In genomic region chr13:114043421-114044053, GRCh38 we compare ENCODE assay signal across 9 cellular contexts.
DNase-seq lines count a peak whose midpoint lies in the region; ATAC-seq, FAIRE-seq and TF ChIP-seq lines count a peak whose summit lies in the region.
"Had no signal": no experiment of that assay in that cellular context is flagged by ENCODE, and none has a peak within 500 bp of the region (broad histone marks: within the 10 kb centered on the region; RNA-seq: fewer than 3 reads in every experiment).

No MANE protein-coding gene starts in this region.

- intact Hi-C loops in body of pancreas (cut with DNase I): no loop called here
- intact Hi-C loops in activated CD4-positive, alpha-beta T cell treated with anti-CD3 and anti-CD28 coated beads, Interleukin-2, amount 10 ng/mL, durations not matched to agents 24 days and 14 days (cut with micrococcal nuclease): no loop called here

- H3K4me1 ChIP-seq in body of pancreas (no peaks in the 10 kb centered on the region), mesenchymal stem cell (ENCODE audit: control insufficient read depth, insufficient read depth, low read depth, low read length) (peaks cover 37% of the 10 kb centered on the region)

- H3K27me3 ChIP-seq in body of pancreas: no peaks in the 10 kb centered on the region
- H3K27me3 ChIP-seq in mesenchymal stem cell (ENCODE audit: control insufficient read depth in 1 of 2, insufficient read depth in 1 of 2, low read length in 2 of 2): no peaks in the 10 kb centered on the region
- H3K27me3 ChIP-seq: neutrophil had no signal

- TF ChIP-seq CTCF in body of pancreas (IDR thresholded peaks at IDR 0.05): peak in 1 of 7 experiments; percentile 14

- H3K79me1 ChIP-seq in mesenchymal stem cell (replicated peaks; ENCODE audit: low read length, poor library complexity, severe bottlenecking): peaks cover 7% of the 10 kb centered on the region

- H2AFZ ChIP-seq in mesenchymal stem cell (ENCODE audit: low read depth, low read length): no peak overlapping the region

- ATAC-seq in body of pancreas (peak; percentile 49), HG02798 (IDR thresholded peaks at IDR 0.05; ENCODE audit: poor library complexity, unreplicated experiment) (no peak), HG03108 (IDR thresholded peaks at IDR 0.05; ENCODE audit: unreplicated experiment) (no peak)

- FAIRE-seq in GM12891 (lab: Jason Lieb, UNC): peak; percentile 80

- H3K4ac ChIP-seq in mesenchymal stem cell (ENCODE audit: low read depth in 1 of 2, low read length in 2 of 2): no peak overlapping the region

- no peak overlapping the region for H3K4me2 ChIP-seq in mesenchymal stem cell (ENCODE audit: low read length, poor library complexity, severe bottlenecking)

- peaks cover 18% of the 10 kb centered on the region for H3K4me1 Mint-ChIP-seq in activated CD4-positive, alpha-beta T cell treated with anti-CD3 and anti-CD28 coated beads, Interleukin-2, amount 10 ng/mL, durations not matched to agents 24 days and 14 days

- H3K23ac ChIP-seq in mesenchymal stem cell (ENCODE audit: low read length in 2 of 2): no peak overlapping the region

- WGBS in body of pancreas, 2 donors: 78 to 93% methylated on average over 9 to 16 of the region's 37 CpGs
- 43% methylated on average over 10 of the region's 37 CpGs for WGBS in mesenchymal stem cell

- H3K9ac ChIP-seq in mesenchymal stem cell (ENCODE audit: low read length): peak overlapping the region; percentile 64

- DNase-seq in GM12891 (ENCODE audit: insufficient read length, low spot score): peak; percentile 77
- peak; percentile 29 for DNase-seq in NCI-H146 treated with DMSO at 0.1 percent for 48 hours (lab: John Stamatoyannopoulos, UW; ENCODE audit: unreplicated experiment)
- DNase-seq in body of pancreas: peak in 3 of 4 donors; percentile 41 to 58 (median 56)
- peak; percentile 98 for DNase-seq in mesenchymal stem cell
- no peak for DNase-seq in activated CD4-positive, alpha-beta T cell treated with anti-CD3 and anti-CD28 coated beads, Interleukin-2, amount 10 ng/mL, durations not matched to agents 24 days and 14 days
- no peak for DNase-seq in HT-29 (ENCODE audit: low spot score)

- H3K27me3 Mint-ChIP-seq in activated CD4-positive, alpha-beta T cell treated with anti-CD3 and anti-CD28 coated beads, Interleukin-2, amount 10 ng/mL, durations not matched to agents 24 days and 14 days: no peaks in the 10 kb centered on the region

- H3K36me3 Mint-ChIP-seq in activated CD4-positive, alpha-beta T cell treated with anti-CD3 and anti-CD28 coated beads, Interleukin-2, amount 10 ng/mL, durations not matched to agents 24 days and 14 days (ENCODE audit: low read depth): peaks cover 33% of the 10 kb centered on the region

- TF ChIP-seq POLR2A in GM12891 (IDR thresholded peaks at IDR 0.05; ENCODE audit: low read depth, low read length) (no peak), body of pancreas (IDR thresholded peaks at IDR 0.05) (no peak)

- peak overlapping the region in 1 of 2 experiments; percentile 25 for H3K18ac ChIP-seq in mesenchymal stem cell (ENCODE audit: low read depth in 1 of 2, low read length in 2 of 2)

- H3K36me3 ChIP-seq in body of pancreas (replicated peaks in 1 of 2; ENCODE audit: insufficient read depth in 1 of 2, low read depth in 2 of 2) (no peaks in the 10 kb centered on the region), mesenchymal stem cell (ENCODE audit: control insufficient read depth in 1 of 2, insufficient read depth in 2 of 2, low read depth in 1 of 2, low read length in 2 of 2) (peaks cover 54 to 68% of the 10 kb centered on the region in 2 experiments)

- no peak overlapping the region for H3K4me3 Mint-ChIP-seq in activated CD4-positive, alpha-beta T cell treated with anti-CD3 and anti-CD28 coated beads, Interleukin-2, amount 10 ng/mL, durations not matched to agents 24 days and 14 days

- H3K4me3 ChIP-seq in body of pancreas: no peak overlapping the region
- peak overlapping the region in 1 of 2 experiments; percentile 48 for H3K4me3 ChIP-seq in mesenchymal stem cell (ENCODE audit: insufficient read depth in 1 of 2, low read depth in 1 of 2, low read length in 2 of 2)

- peak overlapping the region; percentile 88 for H4K91ac ChIP-seq in mesenchymal stem cell (ENCODE audit: low read length)

- no peak overlapping the region for H2BK5ac ChIP-seq in mesenchymal stem cell (ENCODE audit: low read depth, low read length, poor library complexity, severe bottlenecking)

- no peak overlapping the region for H2BK12ac ChIP-seq in mesenchymal stem cell (ENCODE audit: low read length in 2 of 2)

- no peak overlapping the region for H2BK120ac ChIP-seq in mesenchymal stem cell (ENCODE audit: low read depth, low read length)

- no peak overlapping the region for H3K27ac ChIP-seq in body of pancreas
- H3K27ac ChIP-seq in mesenchymal stem cell (ENCODE audit: low read length, poor library complexity, severe bottlenecking): no peak overlapping the region
- H3K27ac ChIP-seq: neutrophil had no signal

- no peaks in the 10 kb centered on the region for H3K9me3 ChIP-seq in body of pancreas
- no peaks in the 10 kb centered on the region for H3K9me3 ChIP-seq in mesenchymal stem cell (ENCODE audit: control insufficient read depth, low read length)
- H3K9me3 ChIP-seq: neutrophil had no signal

- H3K9me3 Mint-ChIP-seq in activated CD4-positive, alpha-beta T cell treated with anti-CD3 and anti-CD28 coated beads, Interleukin-2, amount 10 ng/mL, durations not matched to agents 24 days and 14 days: no peaks in the 10 kb centered on the region

- no peak overlapping the region for H2AK5ac ChIP-seq in mesenchymal stem cell (ENCODE audit: low read length, severe bottlenecking)

- H4K8ac ChIP-seq in mesenchymal stem cell (ENCODE audit: low read length): peak overlapping the region; percentile 4

- no peak overlapping the region for H2BK15ac ChIP-seq in mesenchymal stem cell (ENCODE audit: low read depth, poor library complexity, severe bottlenecking)

- H3K14ac ChIP-seq in mesenchymal stem cell (ENCODE audit: low read length in 2 of 2): no peak overlapping the region

- H3K27ac Mint-ChIP-seq in activated CD4-positive, alpha-beta T cell treated with anti-CD3 and anti-CD28 coated beads, Interleukin-2, amount 10 ng/mL, durations not matched to agents 24 days and 14 days: no peak overlapping the region

TF ChIP-seq in GM12891, 5 proteins besides CTCF, POLR2A, EP300 and RAD21:
- no peak for TF ChIP-seq SPI1 (IDR thresholded peaks at IDR 0.05; ENCODE audit: low read depth, low read length)
- TF ChIP-seq POLR2AphosphoS5 (IDR thresholded peaks at IDR 0.05; ENCODE audit: low read depth, low read length): no peak
- TF ChIP-seq POU2F2 (IDR thresholded peaks at IDR 0.05; ENCODE audit: low read depth, low read length): no peak
- TF ChIP-seq PAX5 (IDR thresholded peaks at IDR 0.05; ENCODE audit: insufficient read depth, low read length, severe bottlenecking): no peak
- no peak for TF ChIP-seq TAF1 (IDR thresholded peaks at IDR 0.05; ENCODE audit: low read depth, low read length)

Comparison
In these comparisons a context has a peak if more than half of its experiments do, and no peak if none do; other contexts are left out.
1. DNase-seq: peak in GM12891 (single experiment), NCI-H146 treated with DMSO at 0.1 percent for 48 hours (single experiment), body of pancreas (3 of 4) and mesenchymal stem cell (single experiment); none in activated CD4-positive, alpha-beta T cell treated with anti-CD3 and anti-CD28 coated beads, Interleukin-2, amount 10 ng/mL, durations not matched to agents 24 days and 14 days (single experiment) and HT-29 (single experiment).